In the genomic region with DNA sequence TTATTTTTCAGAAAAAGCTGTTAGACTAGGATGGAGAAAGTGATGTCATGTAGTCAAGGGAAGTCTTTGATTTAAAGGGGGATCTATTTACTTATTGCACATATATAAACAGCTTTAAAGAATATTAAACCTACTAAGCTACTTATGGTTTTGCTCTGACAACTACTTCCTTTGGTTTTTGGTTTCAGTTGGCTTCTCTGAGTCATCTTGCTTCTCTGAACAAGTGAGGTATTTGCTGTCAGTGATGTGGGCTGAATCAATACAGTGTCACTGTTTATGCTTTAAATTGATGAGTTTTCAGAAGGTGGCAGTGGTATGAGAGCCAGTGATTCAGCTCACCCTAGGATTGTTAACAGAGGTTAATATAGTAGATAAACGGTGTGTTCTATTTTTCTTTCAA, we compare ENCODE assay signal across 8 cellular contexts.
DNase-seq lines count a peak whose midpoint lies in the region; ATAC-seq, FAIRE-seq and TF ChIP-seq lines count a peak whose summit lies in the region.

No MANE protein-coding gene starts in this region.

- ATAC-seq in GM21529 (IDR thresholded peaks at IDR 0.05; ENCODE audit: unreplicated experiment), result peak; percentile 99

- no peak overlapping the region for H3K4me3 ChIP-seq in fibroblast of mammary gland (ENCODE audit: control insufficient read depth, low read depth, low read length)

- peak; percentile 84 for FAIRE-seq in GM12892 (lab: Jason Lieb, UNC)

- TF ChIP-seq CTCF in fibroblast of mammary gland (conservative IDR thresholded peaks at IDR 0.05; ENCODE audit: control insufficient read depth, insufficient read depth, low read depth, low read length), result no peak

- no peak overlapping the region for H3K27ac ChIP-seq in caudate nucleus (ENCODE audit: low read depth, low read length)

- no peak for TF ChIP-seq POLR2A in GM12892 (IDR thresholded peaks at IDR 0.05; ENCODE audit: low read depth, low read length)

- DNase-seq in GM12892 (ENCODE audit: insufficient read length) (no peak), HPDE6-E6E7 (ENCODE audit: extremely low spot score) (peak; percentile 60), fibroblast of mammary gland (ENCODE audit: low read depth) (peak; percentile 92), caudate nucleus (lab: John Stamatoyannopoulos, UW) (no peak), NCI-H2227 (lab: John Stamatoyannopoulos, UW; ENCODE audit: unreplicated experiment) (no peak)
- DNase-seq in NK-92 treated with Interleukin-12 subunit alpha and Interleukin-12 subunit beta, amount 100 ng/mL, for 24 hours (lab: John Stamatoyannopoulos, UW), result no peak
- no peak for DNase-seq in activated naive CD4-positive, alpha-beta T cell (lab: John Stamatoyannopoulos, UW)

Comparison
In these comparisons a context has a peak if more than half of its experiments do, and no peak if none do; other contexts are left out.
1. DNase-seq: peak in HPDE6-E6E7 (single experiment) and fibroblast of mammary gland (single experiment); none in GM12892 (single experiment), caudate nucleus (0 of 61), NCI-H2227 (single experiment), NK-92 treated with Interleukin-12 subunit alpha and Interleukin-12 subunit beta, amount 100 ng/mL, for 24 hours (single experiment) and activated naive CD4-positive, alpha-beta T cell (0 of 4).